In the genomic region with DNA sequence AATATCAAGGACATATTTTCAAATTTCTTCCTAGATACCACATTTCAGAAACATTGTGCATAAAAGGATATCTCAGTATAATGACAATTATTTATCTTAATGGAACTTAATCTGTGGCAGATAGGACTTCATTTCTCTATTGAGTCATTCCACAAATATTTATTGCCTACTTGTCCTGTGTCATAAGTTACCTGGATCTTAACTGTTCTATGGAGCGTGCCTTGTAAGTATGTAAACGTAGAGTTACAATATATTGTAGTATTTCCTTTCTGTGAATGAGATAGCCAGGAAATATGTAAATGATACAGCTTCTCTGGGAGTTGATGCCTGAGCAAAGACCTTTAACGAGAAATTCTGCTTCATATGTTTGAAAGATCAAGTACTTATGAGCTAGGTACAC, we compare ENCODE assay signal across 8 cellular contexts. TPM values are rescaled to one million over a fixed set of nuclear protein-coding genes. Genes with fewer than 3 reads are reported as not detected.
DNase-seq lines count a peak whose midpoint lies in the region; ATAC-seq and TF ChIP-seq lines count a peak whose summit lies in the region.
"Had no signal": no experiment of that assay in that cellular context is flagged by ENCODE, and none has a peak within 500 bp of the region (broad histone marks: within the 10 kb centered on the region; RNA-seq: fewer than 3 reads in every experiment).

No MANE protein-coding gene starts in this region.

- H3K27me3 ChIP-seq in DND-41 (ENCODE audit: insufficient read depth, low read length, poor library complexity) (no peaks in the 10 kb centered on the region), endodermal cell (ENCODE audit: control insufficient read depth, insufficient read depth, low read length, poor library complexity, severe bottlenecking) (no peaks in the 10 kb centered on the region), HAP-1 (ENCODE audit: low read depth) (no peaks in the 10 kb centered on the region), sigmoid colon (no peaks in the 10 kb centered on the region)

- in situ Hi-C loops in HAP-1 (cut with MboI; ENCODE audit: low sequenced_read_pairs): loop anchor here (25.0 kb wide), 1 partner anchor 337 kb away; no protein-coding TSS in a partner anchor

- H3K27ac Mint-ChIP-seq in endodermal cell (no peak overlapping the region), osteocyte (ENCODE audit: unreplicated experiment) (no peak overlapping the region)

- peak overlapping the region; percentile 72 for H3K4me2 ChIP-seq in DND-41 (ENCODE audit: insufficient read depth, low read length)

- H3K9ac ChIP-seq in DND-41 (ENCODE audit: low read depth, low read length) (no peak overlapping the region), endodermal cell (ENCODE audit: extremely low read depth, low read length, poor library complexity, severe bottlenecking) (no peak overlapping the region)

- H3K9me3 Mint-ChIP-seq in endodermal cell (no peaks in the 10 kb centered on the region), osteocyte (ENCODE audit: unreplicated experiment) (no peaks in the 10 kb centered on the region)

- peaks cover 26% of the 10 kb centered on the region for H3K4me1 Mint-ChIP-seq in endodermal cell
- peaks cover 25% of the 10 kb centered on the region for H3K4me1 Mint-ChIP-seq in osteocyte (ENCODE audit: unreplicated experiment)

- H3K36me3 Mint-ChIP-seq in endodermal cell (ENCODE audit: low read depth): no peaks in the 10 kb centered on the region
- no peaks in the 10 kb centered on the region for H3K36me3 Mint-ChIP-seq in osteocyte (ENCODE audit: unreplicated experiment)

- H2AFZ ChIP-seq in DND-41 (ENCODE audit: low read depth, low read length): no peak overlapping the region

- H3K79me2 ChIP-seq in DND-41 (ENCODE audit: insufficient read depth, low read length): peaks cover 73% of the 10 kb centered on the region

- no peak for TF ChIP-seq EP300 in sigmoid colon (IDR thresholded peaks at IDR 0.05)

- H3K36me3 ChIP-seq in DND-41 (ENCODE audit: insufficient read depth, low read length): no peaks in the 10 kb centered on the region
- no peaks in the 10 kb centered on the region for H3K36me3 ChIP-seq in endodermal cell (ENCODE audit: control insufficient read depth, insufficient read depth, low read length)
- H3K36me3 ChIP-seq in HAP-1 (replicated peaks): no peaks in the 10 kb centered on the region
- H3K36me3 ChIP-seq in sigmoid colon: no peaks in the 10 kb centered on the region

- DNase-seq in DND-41: no peak
- DNase-seq in LoVo (ENCODE audit: low spot score): peak; percentile 61
- no peak for DNase-seq in endodermal cell
- DNase-seq in osteocyte (ENCODE audit: extremely low spot score, unreplicated experiment): no peak
- no peak for DNase-seq in dermis blood vessel endothelial cell
- DNase-seq in HAP-1 (ENCODE audit: low spot score in 2 of 2): no peak
- no peak for DNase-seq in sigmoid colon
- DNase-seq: NCI-H1930 had no signal

- WGBS in endodermal cell (ENCODE audit: insufficient coverage in 1 of 2, insufficient read length in 1 of 2), 2 experiments: 92% methylated on average over 3 of the region's 3 CpGs
- 14 to 50% methylated on average over 3 of the region's 3 CpGs for WGBS in sigmoid colon, 2 donors

- H3K27ac ChIP-seq in DND-41 (ENCODE audit: low read length) (no peak overlapping the region), endodermal cell (ENCODE audit: low read depth, low read length) (no peak overlapping the region), sigmoid colon (no peak overlapping the region)

- TF ChIP-seq CTCF in DND-41 (IDR thresholded peaks at IDR 0.05; ENCODE audit: borderline replicate concordance, extremely low read depth, low read length, poor library complexity, severe bottlenecking) (no peak), endodermal cell (conservative IDR thresholded peaks at IDR 0.05) (no peak), osteocyte (IDR thresholded peaks at IDR 0.05) (no peak), sigmoid colon (IDR thresholded peaks at IDR 0.05) (no peak)

- no peak for ATAC-seq in DND-41 (ENCODE audit: insufficient read depth, low read depth)

- H3K4me3 Mint-ChIP-seq in endodermal cell (no peak overlapping the region), osteocyte (ENCODE audit: unreplicated experiment) (peak overlapping the region; percentile 56)

- H3K4me1 ChIP-seq in DND-41 (ENCODE audit: insufficient read depth, low read length): peaks cover 25% of the 10 kb centered on the region
- peaks cover 4% of the 10 kb centered on the region for H3K4me1 ChIP-seq in endodermal cell (ENCODE audit: control insufficient read depth, insufficient read depth, low read length)
- H3K4me1 ChIP-seq in HAP-1: peaks cover 18% of the 10 kb centered on the region
- H3K4me1 ChIP-seq in sigmoid colon: peaks cover 0 to 46% (median 38%) of the 10 kb centered on the region in 4 donors

- H3K4me3 ChIP-seq in DND-41 (ENCODE audit: low read depth in 1 of 2, low read length in 2 of 2) (0 out of 4 replicates have a peak overlapping the region, but pooled peaks of 1 of the 2 experiments have one; percentile 6), endodermal cell (ENCODE audit: low read length) (peak overlapping the region; percentile 95), HAP-1 (no peak overlapping the region), sigmoid colon (peak overlapping the region in 2 of 4 donors; percentile 97 to 98)

- intact Hi-C loops in sigmoid colon (cut with DNase I): loop anchor here (5.0 to 10.0 kb wide), 3 partner anchors 43 to 293 kb away; no protein-coding TSS in a partner anchor

- TF ChIP-seq POLR2A in sigmoid colon (IDR thresholded peaks at IDR 0.05): no peak

- peaks cover 61% of the 10 kb centered on the region for H4K20me1 ChIP-seq in DND-41 (ENCODE audit: insufficient read depth, low read length)

- H3K9me3 ChIP-seq in DND-41 (ENCODE audit: insufficient read depth, low read length, severe bottlenecking) (no peaks in the 10 kb centered on the region), endodermal cell (ENCODE audit: control insufficient read depth, low read length) (no peaks in the 10 kb centered on the region), HAP-1 (no peaks in the 10 kb centered on the region), sigmoid colon (no peaks in the 10 kb centered on the region)

- H3K27me3 Mint-ChIP-seq in endodermal cell (ENCODE audit: insufficient read depth) (no peaks in the 10 kb centered on the region), osteocyte (ENCODE audit: unreplicated experiment) (no peaks in the 10 kb centered on the region)

RNA-seq across cellular contexts. Expression of a gene that starts 2.5 kb away (rescaled TPM):
- total RNA-seq in endodermal cell (10 to 100 TPM; 90.3 to 92.0 TPM), osteocyte (51.2 and 55.1 TPM in 2 replicates), dermis blood vessel endothelial cell (45.9 and 74.0 TPM in 2 replicates), sigmoid colon (10 to 100 TPM; 41.8 to 53.9 (median 44.1) TPM)
- polyA plus RNA-seq in endodermal cell (2013, experiment 1 of 2): 67.5 TPM
- polyA plus RNA-seq in endodermal cell (2013, experiment 2 of 2): 65.3 TPM
- 10 to 100 TPM; 36.0 to 49.5 (median 43.6) TPM for polyA plus RNA-seq in sigmoid colon
